ENCODE assay signal across 9 cellular contexts in the genomic region with DNA sequence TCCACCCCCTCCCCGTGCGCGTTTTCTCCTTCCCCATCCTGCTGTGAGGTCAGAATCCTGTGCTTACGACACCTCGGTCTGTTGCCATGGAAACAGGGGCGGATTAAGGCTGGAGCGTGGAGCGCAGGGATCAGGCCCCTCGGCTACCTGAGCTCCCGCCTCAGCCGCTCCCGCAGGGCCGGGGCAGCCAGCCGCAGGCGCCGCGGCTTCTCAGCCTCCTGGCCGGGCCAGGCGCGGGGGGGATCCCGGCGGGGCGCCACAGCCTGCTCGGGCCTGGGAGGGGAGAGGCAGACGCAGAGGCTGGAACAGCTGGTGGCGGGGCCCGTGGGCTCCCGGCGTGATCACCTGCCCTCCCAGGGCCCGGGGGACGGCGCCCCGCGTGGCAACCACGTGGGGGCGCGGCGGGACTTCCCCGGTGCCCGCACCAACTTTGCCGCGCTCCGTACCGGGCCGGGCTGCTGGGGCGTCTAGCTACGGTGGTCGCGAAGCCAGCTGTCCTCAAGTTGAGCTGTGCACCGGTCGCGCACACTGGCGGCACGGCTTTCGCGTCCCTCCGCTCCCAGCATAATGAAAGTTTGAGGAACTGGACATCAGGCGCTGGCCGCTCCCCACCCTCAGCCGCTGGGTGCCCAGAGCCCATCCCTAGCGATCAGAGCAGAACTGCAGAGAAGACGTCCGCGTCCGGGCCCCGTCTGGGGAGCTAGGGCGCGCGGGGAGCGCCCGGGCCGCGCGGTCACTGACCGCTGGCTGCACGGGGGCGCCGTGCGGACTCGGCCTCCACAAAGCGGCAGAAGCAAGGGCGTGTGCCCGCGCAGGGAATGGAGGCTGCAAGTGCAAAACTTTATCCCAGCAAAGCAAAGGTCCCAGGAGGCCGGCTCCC. TPM values are rescaled to one million over a fixed set of nuclear protein-coding genes. Genes with fewer than 3 reads are reported as not detected.
A peak's percentile ranks its signal among the peaks of the same experiment; 100 is the strongest.
DNase-seq lines count a peak whose midpoint lies in the region; ATAC-seq, FAIRE-seq and TF ChIP-seq lines count a peak whose summit lies in the region.
"Had no signal": no experiment of that assay in that cellular context is flagged by ENCODE, and none has a peak within 500 bp of the region (broad histone marks: within the 10 kb centered on the region; RNA-seq: fewer than 3 reads in every experiment).

No MANE protein-coding gene starts in this region.

- H3K9me3 Mint-ChIP-seq in stimulated activated memory B cell treated with anti-CD40 and anti-IgM and Interleukin-4, amounts not matched to agents 10 μg/mL and 1 μg/mL and 100 μg/mL, for 72 hours = no peaks in the 10 kb centered on the region

- H3K36me3 ChIP-seq in mammary epithelial cell (ENCODE audit: insufficient read depth, low read length) (no peaks in the 10 kb centered on the region), keratinocyte (ENCODE audit: control insufficient read depth in 2 of 2, extremely low read depth in 1 of 2, insufficient read depth in 2 of 2, low read length in 2 of 2) (no peaks in the 10 kb centered on the region)

- peak overlapping the region; percentile 98 for H3K4me2 ChIP-seq in mammary epithelial cell (ENCODE audit: insufficient read depth, low read depth, low read length)
- peak overlapping the region; percentile 73 for H3K4me2 ChIP-seq in keratinocyte (ENCODE audit: control insufficient read depth, extremely low read depth, insufficient read depth, low read depth, low read length)

- H3K4me3 ChIP-seq in mammary epithelial cell (replicated peaks in 1 of 3; ENCODE audit: insufficient read depth in 1 of 3, low read depth in 2 of 3, low read length in 3 of 3) (peak overlapping the region; percentile 53 to 57 (median 53)), keratinocyte (ENCODE audit: control insufficient read depth in 2 of 3, extremely low read depth in 1 of 3, insufficient read depth in 2 of 3, low read depth in 1 of 3, low read length in 3 of 3) (peak overlapping the region; percentile 59 to 76 (median 71))

- no peaks in the 10 kb centered on the region for H4K20me1 ChIP-seq in mammary epithelial cell (ENCODE audit: insufficient read depth, low read length)
- no peaks in the 10 kb centered on the region for H4K20me1 ChIP-seq in keratinocyte (ENCODE audit: control insufficient read depth, extremely low read depth, insufficient read depth, low read length)

- CTCF ChIA-PET in RWPE1 (lab: Yijun Ruan, JAX) (interaction anchor here (0.5 to 3.9 kb wide), 5 partner anchors 20 to 114 kb away, joined by 3 to 53 read pairs (median 4); no protein-coding TSS in a partner anchor), mammary epithelial cell (lab: Charles Lee; ENCODE audit: low non-redundant PET) (no interaction called here)

- DNase-seq in SIG-M5 treated with dmso at 0.1 percent for 504 hours (lab: John Stamatoyannopoulos, UW; ENCODE audit: unreplicated experiment) = peak; percentile 37
- no peak for DNase-seq in SIG-M5 (lab: John Stamatoyannopoulos, UW)
- peak; percentile 62 for DNase-seq in RWPE1 (ENCODE audit: low spot score)
- DNase-seq in mammary epithelial cell = peak; percentile 37
- DNase-seq in keratinocyte (ENCODE audit: low read depth, low spot score) = no peak
- no peak for DNase-seq in DMS153 (lab: John Stamatoyannopoulos, UW)
- DNase-seq in hippocampal formation (lab: John Stamatoyannopoulos, UW) = no peak

- dilution Hi-C loops in mammary epithelial cell (cut with HindIII; ENCODE audit: low sequenced_read_pairs) (no loop called here), keratinocyte (cut with MboI; ENCODE audit: extremely low pct_ligation_motif_present, low sequenced_read_pairs) (no loop called here)

- H3K4me1 Mint-ChIP-seq in stimulated activated memory B cell treated with anti-CD40 and anti-IgM and Interleukin-4, amounts not matched to agents 10 μg/mL and 1 μg/mL and 100 μg/mL, for 72 hours = peaks cover 28% of the 10 kb centered on the region

- peak overlapping the region; percentile 83 for H2AFZ ChIP-seq in mammary epithelial cell (ENCODE audit: low read depth, low read length)
- peak overlapping the region; percentile 38 for H2AFZ ChIP-seq in keratinocyte (ENCODE audit: control insufficient read depth, low read length)

- POLR2A ChIA-PET in RWPE1 (lab: Yijun Ruan, JAX; ENCODE audit: low non-redundant PET) = no interaction called here

- intact Hi-C loops in mammary epithelial cell (cut with micrococcal nuclease) = no loop called here

- H3K9ac ChIP-seq in mammary epithelial cell (ENCODE audit: insufficient read depth, low read length) (no peak overlapping the region), keratinocyte (ENCODE audit: control insufficient read depth, extremely low read depth, insufficient read depth, low read length) (peak overlapping the region; percentile 56)

- no peak for ATAC-seq in stimulated activated memory B cell treated with anti-CD40 and anti-IgM and Interleukin-4, amounts not matched to agents 10 μg/mL and 1 μg/mL and 100 μg/mL, for 72 hours

- H3K9me1 ChIP-seq in keratinocyte (ENCODE audit: control insufficient read depth, extremely low read depth, insufficient read depth, low read length) = no peaks in the 10 kb centered on the region

- H3K79me2 ChIP-seq in mammary epithelial cell (ENCODE audit: insufficient read depth, low read length) (no peaks in the 10 kb centered on the region), keratinocyte (ENCODE audit: control insufficient read depth, insufficient read depth, low read length) (no peaks in the 10 kb centered on the region)

- FAIRE-seq in keratinocyte (lab: Jason Lieb, UNC) = no peak
- FAIRE-seq: G401.6 had no signal

- 4% methylated on average over 21 of the region's 85 CpGs for WGBS in mammary epithelial cell (ENCODE audit: low coverage, missing lambda C conversion rate)

- no TSS peak for BruUV-seq in mammary epithelial cell (replicated peaks; lab: Mats Ljungman, UMichigan)

- H3K27ac Mint-ChIP-seq in stimulated activated memory B cell treated with anti-CD40 and anti-IgM and Interleukin-4, amounts not matched to agents 10 μg/mL and 1 μg/mL and 100 μg/mL, for 72 hours = no peak overlapping the region

- H3K36me3 Mint-ChIP-seq in stimulated activated memory B cell treated with anti-CD40 and anti-IgM and Interleukin-4, amounts not matched to agents 10 μg/mL and 1 μg/mL and 100 μg/mL, for 72 hours = no peaks in the 10 kb centered on the region

- H3K27ac ChIP-seq in RWPE1 (peak overlapping the region; percentile 83), mammary epithelial cell (ENCODE audit: insufficient read depth, low read depth, low read length) (no peak overlapping the region), keratinocyte (ENCODE audit: control insufficient read depth, insufficient read depth, low read length) (no peak overlapping the region)

- H3K4me1 ChIP-seq in mammary epithelial cell (ENCODE audit: insufficient read depth, low read length) (peaks cover 21% of the 10 kb centered on the region), keratinocyte (ENCODE audit: control insufficient read depth, extremely low read depth, insufficient read depth, low read length) (peaks cover 3% of the 10 kb centered on the region)

- peaks cover 54% of the 10 kb centered on the region for H3K27me3 Mint-ChIP-seq in stimulated activated memory B cell treated with anti-CD40 and anti-IgM and Interleukin-4, amounts not matched to agents 10 μg/mL and 1 μg/mL and 100 μg/mL, for 72 hours

- in situ Hi-C loops in mammary epithelial cell (cut with MboI; ENCODE audit: low sequenced_read_pairs in 2 of 2) = no loop called here

- H3K27me3 ChIP-seq in mammary epithelial cell (ENCODE audit: insufficient read depth, low read length) (peaks cover 10% of the 10 kb centered on the region), keratinocyte (ENCODE audit: control insufficient read depth, extremely low read depth, insufficient read depth, low read length) (peaks cover 8% of the 10 kb centered on the region)

- TF ChIP-seq CTCF in RWPE1 (conservative IDR thresholded peaks at IDR 0.05; ENCODE audit: low read depth) (no peak), mammary epithelial cell (conservative IDR thresholded peaks at IDR 0.05 in 1 of 2, IDR thresholded peaks at IDR 0.05 in 1 of 2; ENCODE audit: extremely low read depth in 1 of 2, insufficient read depth in 1 of 2, low read depth in 1 of 2, low read length in 2 of 2) (no peak), keratinocyte (optimal IDR thresholded peaks at IDR 0.05 in 1 of 3, IDR thresholded peaks at IDR 0.05 in 1 of 3, conservative IDR thresholded peaks at IDR 0.05 in 1 of 3; ENCODE audit: extremely low read depth in 1 of 3, insufficient read depth in 2 of 3, low read length in 3 of 3) (peak in 2 of 3 experiments; percentile 5 to 30)

- H3K9me3 ChIP-seq in mammary epithelial cell (replicated peaks; ENCODE audit: insufficient read depth, low read length) (no peaks in the 10 kb centered on the region), keratinocyte (ENCODE audit: control insufficient read depth, low read depth, low read length) (no peaks in the 10 kb centered on the region)

- peak overlapping the region; percentile 62 for H3K4me3 Mint-ChIP-seq in stimulated activated memory B cell treated with anti-CD40 and anti-IgM and Interleukin-4, amounts not matched to agents 10 μg/mL and 1 μg/mL and 100 μg/mL, for 72 hours

RNA-seq across cellular contexts. Expression of a gene that starts 1.2 kb away (rescaled TPM):
- total RNA-seq in mammary epithelial cell = 1 to 10 TPM in 1 of 2 donors, under 1 TPM in 1; under 0.01 to 5.7 TPM
- polyA plus RNA-seq in mammary epithelial cell = 2.5 TPM
- polyA minus RNA-seq in mammary epithelial cell = 1.6 TPM
- 2.3 to 3.4 TPM (median 2.4 TPM) in 3 replicates for polyA plus RNA-seq in keratinocyte
- 2.1 TPM for polyA plus RNA-seq in keratinocyte (2011; ENCODE audit: low read depth)
- polyA plus RNA-seq in keratinocyte (2011; cell fraction: cytosol; rRNA removed) = 1.5 and 2.8 TPM in 2 replicates
- polyA plus RNA-seq in keratinocyte (2011; cell fraction: nucleus; rRNA removed) = 4.2 and 6.1 TPM in 2 replicates
- polyA plus RNA-seq in keratinocyte (2012; ENCODE audit: low replicate concordance) = 3.4 and 3.8 TPM in 2 replicates
- polyA minus RNA-seq in keratinocyte = 1.1 to 2.0 TPM (median 1.4 TPM) in 3 replicates
- polyA minus RNA-seq in keratinocyte (2011; cell fraction: cytosol; rRNA and poly(A)+ RNA removed) = 5.8 TPM
- 4.0 and 4.9 TPM in 2 replicates for polyA minus RNA-seq in keratinocyte (2011; cell fraction: nucleus; rRNA and poly(A)+ RNA removed)

RNA-seq across cellular contexts. Expression of a gene that starts 6.0 kb away (rescaled TPM):
- total RNA-seq in mammary epithelial cell = 10 to 100 TPM; 29.0 to 36.2 TPM
- 27.4 TPM for polyA plus RNA-seq in mammary epithelial cell
- polyA minus RNA-seq in mammary epithelial cell = 64.4 TPM
- polyA plus RNA-seq in keratinocyte = 18.9 to 28.8 TPM (median 22.6 TPM) in 3 replicates
- polyA plus RNA-seq in keratinocyte (2011; ENCODE audit: low read depth) = 25.6 TPM
- polyA plus RNA-seq in keratinocyte (2011; cell fraction: cytosol; rRNA removed) = 16.4 and 23.0 TPM in 2 replicates
- 60.2 and 66.6 TPM in 2 replicates for polyA plus RNA-seq in keratinocyte (2011; cell fraction: nucleus; rRNA removed)
- 20.3 and 26.1 TPM in 2 replicates for polyA plus RNA-seq in keratinocyte (2012; ENCODE audit: low replicate concordance)
- polyA minus RNA-seq in keratinocyte = 20.7 to 57.0 TPM (median 32.0 TPM) in 3 replicates
- 24.7 TPM for polyA minus RNA-seq in keratinocyte (2011; cell fraction: cytosol; rRNA and poly(A)+ RNA removed)
- polyA minus RNA-seq in keratinocyte (2011; cell fraction: nucleus; rRNA and poly(A)+ RNA removed) = 19.8 and 26.3 TPM in 2 replicates

RNA-seq across cellular contexts. Expression of a gene that starts 17.9 kb away (rescaled TPM):
- total RNA-seq in mammary epithelial cell = 10 to 100 TPM; 44.1 to 65.7 TPM
- polyA plus RNA-seq in mammary epithelial cell = 68.4 TPM
- polyA minus RNA-seq in mammary epithelial cell = 28.3 TPM
- 41.2 to 58.1 TPM (median 53.5 TPM) in 3 replicates for polyA plus RNA-seq in keratinocyte
- 3.8 TPM for polyA plus RNA-seq in keratinocyte (2011; ENCODE audit: low read depth)
- 49.1 and 57.0 TPM in 2 replicates for polyA plus RNA-seq in keratinocyte (2011; cell fraction: cytosol; rRNA removed)
- 17.6 and 24.7 TPM in 2 replicates for polyA plus RNA-seq in keratinocyte (2011; cell fraction: nucleus; rRNA removed)
- polyA plus RNA-seq in keratinocyte (2012; ENCODE audit: low replicate concordance) = 31.2 and 45.0 TPM in 2 replicates
- polyA minus RNA-seq in keratinocyte = 31.3 to 46.1 TPM (median 45.4 TPM) in 3 replicates
- polyA minus RNA-seq in keratinocyte (2011; cell fraction: cytosol; rRNA and poly(A)+ RNA removed) = 34.9 TPM
- polyA minus RNA-seq in keratinocyte (2011; cell fraction: nucleus; rRNA and poly(A)+ RNA removed) = 3.7 and 4.8 TPM in 2 replicates

RNA-seq across cellular contexts. Expression of a gene that starts 31.0 kb away (rescaled TPM):
- total RNA-seq in mammary epithelial cell = 1 to 10 TPM in 1 of 2 donors, under 1 TPM in 1; 0.67 to 1.3 TPM
- polyA plus RNA-seq in mammary epithelial cell (0.20 TPM), keratinocyte (0.64 to 1.1 TPM (median 0.92 TPM) in 3 replicates)
- polyA minus RNA-seq in mammary epithelial cell (not detected), keratinocyte (0.58 to 1.4 TPM (median 1.3 TPM) in 3 replicates)
- not detected for polyA plus RNA-seq in keratinocyte (2011; ENCODE audit: low read depth)
- 0.23 and 0.82 TPM in 2 replicates for polyA plus RNA-seq in keratinocyte (2011; cell fraction: cytosol; rRNA removed)
- 1.4 and 1.5 TPM in 2 replicates for polyA plus RNA-seq in keratinocyte (2011; cell fraction: nucleus; rRNA removed)
- polyA plus RNA-seq in keratinocyte (2012; ENCODE audit: low replicate concordance) = 0.45 and 1.7 TPM in 2 replicates
- 6.5 TPM for polyA minus RNA-seq in keratinocyte (2011; cell fraction: cytosol; rRNA and poly(A)+ RNA removed)
- 2.1 and 3.1 TPM in 2 replicates for polyA minus RNA-seq in keratinocyte (2011; cell fraction: nucleus; rRNA and poly(A)+ RNA removed)

Comparison
In these comparisons a context has a peak if more than half of its experiments do, and no peak if none do; other contexts are left out.
1. DNase-seq: peak in SIG-M5 treated with dmso at 0.1 percent for 504 hours (single experiment), RWPE1 (single experiment) and mammary epithelial cell (single experiment); none in SIG-M5 (single experiment), keratinocyte (single experiment), DMS153 (single experiment) and hippocampal formation (0 of 2).
2. CTCF ChIP-seq: peak in keratinocyte (2 of 3); none in RWPE1 (single experiment) and mammary epithelial cell (0 of 2).